In the genomic region with DNA sequence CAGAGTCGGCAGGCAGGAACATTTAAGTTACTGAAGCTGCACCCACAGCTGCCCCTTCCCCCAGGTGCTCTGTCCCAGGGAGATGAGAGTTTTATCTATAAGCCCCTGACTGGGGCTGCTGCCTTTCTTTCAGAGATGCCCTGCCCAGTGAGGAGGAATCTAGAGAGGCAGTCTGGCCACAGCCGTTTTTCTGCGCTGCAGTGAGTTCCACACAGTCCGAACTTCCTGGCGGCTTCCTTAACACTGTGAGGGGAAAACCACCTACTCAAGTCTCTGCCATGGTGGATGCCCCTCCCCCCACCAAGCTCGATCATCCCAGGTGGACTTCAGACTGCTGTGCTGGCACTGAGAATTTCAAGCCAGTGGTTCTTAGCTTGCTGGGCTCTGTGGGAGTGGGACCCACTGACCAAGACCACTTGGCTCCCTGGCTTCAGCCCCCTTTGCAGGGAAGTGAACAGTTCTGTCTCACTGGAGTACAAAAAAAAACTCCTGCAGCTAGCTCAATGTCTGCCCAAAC, we compare ENCODE assay signal across 5 cellular contexts.
A peak's percentile ranks its signal among the peaks of the same experiment; 100 is the strongest.
DNase-seq lines count a peak whose midpoint lies in the region; ATAC-seq, FAIRE-seq and TF ChIP-seq lines count a peak whose summit lies in the region.
"Not testable (repeated sequence)": the region's sequence is repeated elsewhere in the genome, so short reads cannot be mapped to it uniquely, and the experiment has no call there.

No MANE protein-coding gene starts in this region.

- H3K4me1 ChIP-seq in GM23338 (ENCODE audit: insufficient read depth); esophagus (ENCODE audit: control insufficient read depth in 2 of 2, insufficient read depth in 2 of 2, low read length in 1 of 2): not testable (repeated sequence)
- H3K4me1 ChIP-seq in HepG2 (ENCODE audit: insufficient read depth, low read length) = peaks cover 21% of the 10 kb centered on the region
- H3K4me1 ChIP-seq in liver (ENCODE audit: control insufficient read depth in 4 of 4, insufficient read depth in 4 of 4, low read length in 3 of 4) = peaks cover 0 to 11% (median 0%) of the 10 kb centered on the region in 4 donors

- H3K9me3 ChIP-seq in esophagus (ENCODE audit: control insufficient read depth in 2 of 2, insufficient read depth in 1 of 2, low read depth in 1 of 2, low read length in 1 of 2); HepG2 (ENCODE audit: low read length); liver (ENCODE audit: control insufficient read depth in 4 of 4, low read length in 3 of 4): not testable (repeated sequence)

- intact Hi-C loops in Calu3 (cut with micrococcal nuclease; ENCODE audit: unreplicated experiment) = loop anchor here (5.0 to 10.0 kb wide), 2 partner anchors 39 to 61 kb away; no protein-coding TSS in a partner anchor
- intact Hi-C loops in HepG2 (cut with micrococcal nuclease; ENCODE audit: unreplicated experiment) = not testable (repeated sequence)

- not testable (repeated sequence) for H3K4me2 ChIP-seq in GM23338; HepG2 (ENCODE audit: low read depth, low read length)

- not testable (repeated sequence) for H3K27ac ChIP-seq in GM23338 (ENCODE audit: low read depth); HepG2 (ENCODE audit: extremely low read length, insufficient read depth, low read length); liver (ENCODE audit: low read depth in 1 of 2, low read length in 2 of 2)
- peak overlapping the region; percentile 10 to 34 for H3K27ac ChIP-seq in esophagus (ENCODE audit: low read depth in 2 of 2, low read length in 1 of 2)

- H3F3A ChIP-seq in GM23338 (replicated peaks; ENCODE audit: low read depth) = not testable (repeated sequence)

- TF ChIP-seq EP300 in HepG2 (IDR thresholded peaks at IDR 0.05; ENCODE audit: low read depth in 2 of 2, low read length in 2 of 2); HepG2 (CRISPR knock-in tag; IDR thresholded peaks at IDR 0.05; ENCODE audit: borderline replicate concordance): not testable (repeated sequence)

- in situ Hi-C loops in HepG2 (cut with HindIII; ENCODE audit: extremely low pct_ligation_motif_present, low pct_unique_long_range_greater_than_20kb) = not testable (repeated sequence)

- TF ChIP-seq RAD21 in HepG2 (CRISPR knock-in tag; IDR thresholded peaks at IDR 0.05); liver (IDR thresholded peaks at IDR 0.05): not testable (repeated sequence)

- DNase-seq in Calu3 = peak; percentile 38
- DNase-seq in GM23338 (ENCODE audit: low spot score) = peak; percentile 16
- DNase-seq in HepG2 (ENCODE audit: low spot score) = not testable (repeated sequence)

- not testable (repeated sequence) for H3K79me2 ChIP-seq in GM23338 (replicated peaks; ENCODE audit: insufficient read depth); HepG2 (ENCODE audit: insufficient read depth, low read length)

- not testable (repeated sequence) for H2AFZ ChIP-seq in GM23338; HepG2 (ENCODE audit: low read length)

- H3K4me1 Mint-ChIP-seq in Calu3 (ENCODE audit: low read depth, unreplicated experiment) = peaks cover 50% of the 10 kb centered on the region
- not testable (repeated sequence) for H3K4me1 Mint-ChIP-seq in GM23338

- H3K36me3 Mint-ChIP-seq in Calu3 (ENCODE audit: insufficient read depth, unreplicated experiment); GM23338 (ENCODE audit: low read depth): not testable (repeated sequence)

- not testable (repeated sequence) for H3K27me3 Mint-ChIP-seq in Calu3 (ENCODE audit: unreplicated experiment); GM23338 (ENCODE audit: insufficient read depth, low read depth, poor library complexity)

- not testable (repeated sequence) for FAIRE-seq in HepG2 (lab: Jason Lieb, UNC)

- H3K9ac ChIP-seq in HepG2 (ENCODE audit: insufficient read depth, low read depth, low read length); liver (ENCODE audit: low read depth in 1 of 2, low read length in 2 of 2): not testable (repeated sequence)

- not testable (repeated sequence) for H3K36me3 ChIP-seq in GM23338 (ENCODE audit: insufficient read depth); esophagus (ENCODE audit: control insufficient read depth in 2 of 2, insufficient read depth in 2 of 2, low read length in 1 of 2); HepG2 (replicated peaks in 1 of 2; ENCODE audit: control insufficient read depth in 1 of 2, insufficient read depth in 2 of 2, low read length in 2 of 2); liver (ENCODE audit: control insufficient read depth in 4 of 4, insufficient read depth in 3 of 4, low read depth in 1 of 4, low read length in 3 of 4)

- ATAC-seq in GM23338, HepG2: not testable (repeated sequence)

- not testable (repeated sequence) for H4K20me1 ChIP-seq in GM23338 (replicated peaks; ENCODE audit: insufficient read depth); HepG2 (ENCODE audit: insufficient read depth, low read length)

- not testable (repeated sequence) for TF ChIP-seq POLR2A in HepG2 (IDR thresholded peaks at IDR 0.05; ENCODE audit: insufficient read depth in 1 of 2, low read depth in 2 of 2, low read length in 2 of 2)

- not testable (repeated sequence) for H3K9me2 ChIP-seq in GM23338 (ENCODE audit: insufficient read depth)

- not testable (repeated sequence) for H3K9me3 Mint-ChIP-seq in Calu3 (ENCODE audit: low read depth, unreplicated experiment); GM23338

- peak overlapping the region; percentile 74 for H3K27ac Mint-ChIP-seq in Calu3 (ENCODE audit: unreplicated experiment)
- H3K27ac Mint-ChIP-seq in GM23338 = not testable (repeated sequence)

- POLR2A ChIA-PET in HepG2 (lab: Yijun Ruan, JAX) = not testable (repeated sequence)

- TF ChIP-seq CTCF in Calu3 (IDR thresholded peaks at IDR 0.05; ENCODE audit: unreplicated experiment); GM23338 (conservative IDR thresholded peaks at IDR 0.05; ENCODE audit: low read depth in 2 of 2); HepG2 (CRISPR knock-in tag; IDR thresholded peaks at IDR 0.05); liver (IDR thresholded peaks at IDR 0.05; ENCODE audit: low read depth, low read length, missing input control): not testable (repeated sequence)

- H3K27me3 ChIP-seq in GM23338 (ENCODE audit: insufficient read depth); esophagus (ENCODE audit: control insufficient read depth in 1 of 2, insufficient read depth in 2 of 2, low read length in 2 of 2); HepG2 (ENCODE audit: control insufficient read depth in 1 of 2, insufficient read depth in 2 of 2, low read length in 2 of 2); liver (ENCODE audit: control insufficient read depth in 4 of 4, insufficient read depth in 4 of 4, low read length in 3 of 4): not testable (repeated sequence)

- BruUV-seq in Calu3 (replicated peaks; lab: Mats Ljungman, UMichigan); HepG2 (replicated peaks; lab: Mats Ljungman, UMichigan): not testable (repeated sequence)

- 89 to 96% methylated on average over 6 of the region's 6 CpGs for WGBS in esophagus, 2 donors
- WGBS in HepG2 (ENCODE audit: low lambda C conversion rate) = 76% methylated on average over 4 of the region's 6 CpGs
- 85% methylated on average over 6 of the region's 6 CpGs for WGBS in liver

- H3K4me3 ChIP-seq in GM23338; esophagus (ENCODE audit: low read depth in 1 of 2, low read length in 2 of 2); HepG2 (replicated peaks in 1 of 3; ENCODE audit: insufficient read depth in 1 of 3, low read depth in 2 of 3, low read length in 3 of 3); liver (ENCODE audit: low read depth in 1 of 3, low read length in 3 of 3): not testable (repeated sequence)

- CTCF ChIA-PET in Calu3 (lab: Charles Lee) = interaction anchor here (0.6 kb wide), 3 partner anchors 84 to 357 kb away, joined by 3 to 7 read pairs (median 4); partner anchors contain the start of gene MAGI3
- CTCF ChIA-PET in HepG2 (lab: Yijun Ruan, JAX; ENCODE audit: low intra/inter-chr PET ratio, low total read pairs) = not testable (repeated sequence)

- H3K4me3 Mint-ChIP-seq in Calu3 (ENCODE audit: low read depth, unreplicated experiment) = peak overlapping the region; percentile 58
- H3K4me3 Mint-ChIP-seq in GM23338 = not testable (repeated sequence)

TF ChIP-seq in liver, 16 proteins besides CTCF, POLR2A, EP300 and RAD21:
- TF ChIP-seq HNF4A (conservative IDR thresholded peaks at IDR 0.05) (peak in 1 of 2 donors; percentile 55), HNF4G (IDR thresholded peaks at IDR 0.05) (peak; percentile 34)
